Comparison of ENCODE assay signal across 23 cellular contexts in the genomic region with DNA sequence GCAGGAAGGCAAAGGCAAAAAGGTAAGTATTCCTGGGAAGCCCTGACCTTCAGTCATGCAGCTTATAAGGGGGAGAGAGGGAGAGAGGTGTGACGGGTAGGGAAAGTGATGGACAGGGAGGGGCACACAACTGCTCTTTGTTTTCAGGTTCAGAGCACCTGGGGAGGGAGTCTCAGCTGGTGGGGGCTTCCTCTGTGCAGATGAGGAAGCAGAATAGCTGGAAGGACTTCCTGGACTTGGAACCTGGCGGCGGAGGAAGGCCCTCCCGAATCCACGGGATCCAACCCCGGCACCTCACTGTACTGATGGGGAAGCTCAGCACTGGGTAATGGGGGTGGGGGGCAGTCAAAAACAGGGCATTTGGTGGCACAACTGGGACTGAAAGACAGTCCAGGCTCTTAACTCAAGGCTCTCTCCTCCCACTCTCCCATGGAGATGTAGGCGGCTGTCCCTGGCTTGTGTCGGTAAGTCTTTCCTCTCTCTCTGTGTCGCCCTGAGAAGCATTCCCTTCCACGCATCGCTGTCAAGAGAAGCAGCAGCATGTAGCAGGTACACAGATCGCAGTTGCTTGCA. TPM values are rescaled to one million over a fixed set of nuclear protein-coding genes. Genes with fewer than 3 reads are reported as not detected.
DNase-seq lines count a peak whose midpoint lies in the region; ATAC-seq and TF ChIP-seq lines count a peak whose summit lies in the region.
"Had no signal": no experiment of that assay in that cellular context is flagged by ENCODE, and none has a peak within 500 bp of the region (broad histone marks: within the 10 kb centered on the region; RNA-seq: fewer than 3 reads in every experiment).

No MANE protein-coding gene starts in this region.

- H3K27me3 Mint-ChIP-seq in MCF 10A (ENCODE audit: insufficient read depth, unreplicated experiment) (no peaks in the 10 kb centered on the region), progenitor cell of endocrine pancreas (no peaks in the 10 kb centered on the region)
- H3K27me3 Mint-ChIP-seq in CD4-positive, alpha-beta T cell = peaks cover 13% of the 10 kb centered on the region

- H3K9me3 Mint-ChIP-seq in MCF 10A (ENCODE audit: unreplicated experiment) (no peaks in the 10 kb centered on the region), progenitor cell of endocrine pancreas (ENCODE audit: low read depth) (no peaks in the 10 kb centered on the region)
- no peaks in the 10 kb centered on the region for H3K9me3 Mint-ChIP-seq in CD4-positive, alpha-beta T cell
- H3K9me3 Mint-ChIP-seq: natural killer cell treated with Interleukin-12 subunit alpha and Interleukin-12 subunit beta and Interleukin-15 and Interleukin-18, amount 100 ng/mL, for 72 hours; T-helper 1 cell treated with Interleukin-12 subunit alpha and Interleukin-12 subunit beta and Interleukin-4 antibody, amounts not matched to agents 30 μg/mL and 1 μg/mL, for 36 hours had no signal

- peak; percentile 11 for DNase-seq in GM13976 (ENCODE audit: low spot score)
- DNase-seq in MCF 10A (ENCODE audit: unreplicated experiment) = no peak
- DNase-seq in progenitor cell of endocrine pancreas (ENCODE audit: low spot score, unreplicated experiment) = no peak
- no peak for DNase-seq in NCI-H2171 (lab: John Stamatoyannopoulos, UW)
- DNase-seq in NCI-H774 (lab: John Stamatoyannopoulos, UW) = no peak
- DNase-seq in stimulated activated CD4-positive, alpha-beta T cell treated with anti-CD3 and anti-CD28 coated beads, Interleukin-4, amount 100 ng/mL, for 4 hours = no peak
- no peak for DNase-seq in CD4-positive, alpha-beta T cell
- DNase-seq: activated gamma-delta T cell; activated T-cell treated with anti-CD3 and anti-CD28 coated beads for 4 hours; BE2C; foreskin melanocyte; IMR-90; NCI-H1436; NCI-H526 treated with DMSO at 0.1 percent for 48 hours; psoas muscle; SHP77 treated with DMSO at 0.1 percent for 48 hours; small intestine; stimulated activated CD4-positive, alpha-beta T cell treated with anti-CD3 and anti-CD28 coated beads, Interleukin-4, amount 100 ng/mL, for 1 hour had no signal

- peaks cover 17% of the 10 kb centered on the region for H3K4me1 ChIP-seq in iPS-18a (ENCODE audit: control insufficient read depth, low read depth, low read length)
- H3K4me1 ChIP-seq: BE2C, psoas muscle had no signal

- peak overlapping the region; percentile 5 for H3K4me3 ChIP-seq in iPS-18a (ENCODE audit: low read length)
- H3K4me3 ChIP-seq: psoas muscle, vagina had no signal

- no peaks in the 10 kb centered on the region for H3K36me3 Mint-ChIP-seq in MCF 10A (ENCODE audit: insufficient read depth, unreplicated experiment)
- peaks cover 2% of the 10 kb centered on the region for H3K36me3 Mint-ChIP-seq in progenitor cell of endocrine pancreas (ENCODE audit: insufficient read depth)
- no peaks in the 10 kb centered on the region for H3K36me3 Mint-ChIP-seq in CD4-positive, alpha-beta T cell (ENCODE audit: low read depth)
- H3K36me3 Mint-ChIP-seq: natural killer cell treated with Interleukin-12 subunit alpha and Interleukin-12 subunit beta and Interleukin-15 and Interleukin-18, amount 100 ng/mL, for 72 hours had no signal

- H3K4me1 Mint-ChIP-seq in MCF 10A (ENCODE audit: insufficient read depth, unreplicated experiment) (peaks cover 23% of the 10 kb centered on the region), progenitor cell of endocrine pancreas (ENCODE audit: low read depth) (peaks cover 5% of the 10 kb centered on the region)
- H3K4me1 Mint-ChIP-seq in CD4-positive, alpha-beta T cell (ENCODE audit: low read depth) = no peaks in the 10 kb centered on the region

- in situ Hi-C loops in GM13976 (cut with MboI; ENCODE audit: low sequenced_read_pairs, unreplicated experiment) = no loop called here

- intact Hi-C loops in MCF 10A (cut with micrococcal nuclease) = no loop called here
- intact Hi-C loops in CD4-positive, alpha-beta T cell (cut with DNase I, micrococcal nuclease) = no loop called here

- no TSS peak for BruUV-seq in MCF 10A (replicated peaks; lab: Mats Ljungman, UMichigan)

- peak overlapping the region; percentile 0 for H3K9ac ChIP-seq in iPS-18a (ENCODE audit: low read length)

- no peak for ATAC-seq in CD4-positive, alpha-beta T cell (ENCODE audit: poor library complexity)
- ATAC-seq: natural killer cell treated with Interleukin-12 subunit alpha and Interleukin-12 subunit beta and Interleukin-15 and Interleukin-18, amount 100 ng/mL, for 72 hours had no signal

- H3K27ac Mint-ChIP-seq in MCF 10A (ENCODE audit: low read depth, unreplicated experiment) (peak overlapping the region; percentile 63), progenitor cell of endocrine pancreas (peak overlapping the region; percentile 75)
- no peak overlapping the region for H3K27ac Mint-ChIP-seq in CD4-positive, alpha-beta T cell
- H3K27ac Mint-ChIP-seq: natural killer cell treated with Interleukin-12 subunit alpha and Interleukin-12 subunit beta and Interleukin-15 and Interleukin-18, amount 100 ng/mL, for 72 hours; T-helper 1 cell treated with Interleukin-12 subunit alpha and Interleukin-12 subunit beta and Interleukin-4 antibody, amounts not matched to agents 30 μg/mL and 1 μg/mL, for 36 hours had no signal

- H3K36me3 ChIP-seq in iPS-18a (ENCODE audit: control insufficient read depth, low read depth, low read length) = no peaks in the 10 kb centered on the region
- H3K36me3 ChIP-seq: BE2C, vagina had no signal

- TF ChIP-seq CTCF in GM13976 (IDR thresholded peaks at IDR 0.05; ENCODE audit: borderline replicate concordance, control extremely low read depth, extremely low read depth, insufficient read depth, missing control alignments) (no peak), MCF 10A (IDR thresholded peaks at IDR 0.05; ENCODE audit: unreplicated experiment) (no peak), progenitor cell of endocrine pancreas (IDR thresholded peaks at IDR 0.05; ENCODE audit: unreplicated experiment) (no peak)
- no peak for TF ChIP-seq CTCF in CD4-positive, alpha-beta T cell (IDR thresholded peaks at IDR 0.05)

- no peak overlapping the region for H3K4me3 Mint-ChIP-seq in MCF 10A (ENCODE audit: unreplicated experiment)
- H3K4me3 Mint-ChIP-seq in progenitor cell of endocrine pancreas (ENCODE audit: low read depth) = no peak overlapping the region
- no peak overlapping the region for H3K4me3 Mint-ChIP-seq in CD4-positive, alpha-beta T cell
- H3K4me3 Mint-ChIP-seq: natural killer cell treated with Interleukin-12 subunit alpha and Interleukin-12 subunit beta and Interleukin-15 and Interleukin-18, amount 100 ng/mL, for 72 hours; T-helper 1 cell treated with Interleukin-12 subunit alpha and Interleukin-12 subunit beta and Interleukin-4 antibody, amounts not matched to agents 30 μg/mL and 1 μg/mL, for 36 hours had no signal

- H3K9me3 ChIP-seq in iPS-18a (ENCODE audit: control insufficient read depth, low read depth, low read length) = no peaks in the 10 kb centered on the region
- no peaks in the 10 kb centered on the region for H3K9me3 ChIP-seq in CD4-positive, alpha-beta T cell (ENCODE audit: control insufficient read depth, low read length)
- H3K9me3 ChIP-seq: BE2C, psoas muscle, vagina had no signal

- CTCF ChIA-PET in MCF 10A (lab: Yijun Ruan, JAX) = interaction anchor here (1.0 to 1.3 kb wide), 2 partner anchors 13 to 96 kb away, joined by 3 to 5 read pairs; no protein-coding TSS in a partner anchor
- CTCF ChIA-PET in CD4-positive, alpha-beta T cell (lab: Charles Lee) = no interaction called here

- H3K27me3 ChIP-seq in iPS-18a (ENCODE audit: control insufficient read depth, insufficient read depth, low read length) = no peaks in the 10 kb centered on the region
- H3K27me3 ChIP-seq in CD4-positive, alpha-beta T cell (ENCODE audit: control insufficient read depth, insufficient read depth, low read length) = peaks cover 2% of the 10 kb centered on the region
- H3K27me3 ChIP-seq: BE2C, vagina had no signal

- no peak overlapping the region for H3K27ac ChIP-seq in iPS-18a (ENCODE audit: low read length)
- no peak overlapping the region for H3K27ac ChIP-seq in CD4-positive, alpha-beta T cell (ENCODE audit: low read depth, low read length)
- H3K27ac ChIP-seq: HL-60, psoas muscle, vagina had no signal

- POLR2A ChIA-PET in MCF 10A (lab: Yijun Ruan, JAX) = interaction anchor here (0.5 to 3.3 kb wide), 18 partner anchors 8 to 1076 kb away, joined by 3 to 19 read pairs (median 6); partner anchors contain the start of genes KIAA0753, RNASEK and TXNDC17
- POLR2A ChIA-PET in CD4-positive, alpha-beta T cell (lab: Charles Lee) = no interaction called here

RNA-seq across cellular contexts. Expression of gene PITPNM3, which starts 11.9 kb away (rescaled TPM):
- total RNA-seq in MCF 10A (2022) (22.8 and 30.6 TPM in 2 replicates), progenitor cell of endocrine pancreas (2.8 and 3.3 TPM in 2 replicates)
- total RNA-seq in CD4-positive, alpha-beta T cell = under 1 TPM; 0.34 to 0.41 TPM
